ENCODE assay signal across 1 cellular context in the genomic region with DNA sequence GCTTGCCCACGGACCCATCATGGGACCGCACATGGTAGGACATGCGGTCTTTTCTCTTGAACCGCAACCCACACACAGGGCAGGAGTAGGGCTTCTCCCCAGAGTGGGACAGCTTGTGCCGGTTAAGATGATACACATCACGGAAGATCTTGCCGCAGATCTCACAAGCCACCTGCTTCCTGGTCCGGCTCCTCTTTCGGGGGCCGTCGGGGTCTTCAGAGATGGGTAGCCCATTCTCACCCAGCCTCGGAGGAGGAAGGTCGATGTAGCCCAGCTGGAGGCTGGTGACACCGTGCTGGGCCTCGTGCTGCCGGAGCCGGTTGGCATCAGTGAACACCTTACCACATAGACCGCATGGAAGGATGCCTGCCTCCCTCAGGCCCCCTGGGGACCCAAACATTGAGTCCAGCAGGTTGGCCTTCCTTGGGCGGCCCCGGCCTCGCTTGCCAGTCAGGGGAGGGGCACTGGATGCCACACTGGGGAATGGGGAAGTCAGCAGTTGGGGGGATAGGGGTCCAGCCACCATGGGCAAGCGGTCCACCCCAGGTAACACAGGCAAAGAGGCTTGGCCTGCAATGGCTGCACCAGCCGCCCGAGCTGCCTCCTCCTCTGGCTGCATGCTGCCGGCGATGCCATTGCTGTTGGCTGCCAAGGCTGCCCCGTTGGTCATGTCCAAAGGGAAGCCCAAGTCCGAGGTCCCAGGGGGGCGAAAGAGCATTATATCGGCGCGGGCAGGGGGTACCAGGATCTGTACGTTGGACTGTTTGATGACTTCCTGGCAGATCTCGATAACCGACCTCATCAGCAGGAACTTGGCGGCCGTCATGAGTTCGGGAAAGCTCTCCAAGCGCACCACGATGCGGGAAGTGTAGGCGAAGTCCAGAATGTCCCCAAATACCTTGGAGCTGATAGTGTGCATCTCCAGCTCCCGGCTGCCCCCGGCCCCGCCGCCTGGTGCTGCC.
TF ChIP-seq lines count a peak whose summit lies in the region.

No MANE protein-coding gene starts in this region.

TF ChIP-seq in neural cell, 6 proteins besides CTCF, POLR2A, EP300 and RAD21:
- TF ChIP-seq, protein P1, sequence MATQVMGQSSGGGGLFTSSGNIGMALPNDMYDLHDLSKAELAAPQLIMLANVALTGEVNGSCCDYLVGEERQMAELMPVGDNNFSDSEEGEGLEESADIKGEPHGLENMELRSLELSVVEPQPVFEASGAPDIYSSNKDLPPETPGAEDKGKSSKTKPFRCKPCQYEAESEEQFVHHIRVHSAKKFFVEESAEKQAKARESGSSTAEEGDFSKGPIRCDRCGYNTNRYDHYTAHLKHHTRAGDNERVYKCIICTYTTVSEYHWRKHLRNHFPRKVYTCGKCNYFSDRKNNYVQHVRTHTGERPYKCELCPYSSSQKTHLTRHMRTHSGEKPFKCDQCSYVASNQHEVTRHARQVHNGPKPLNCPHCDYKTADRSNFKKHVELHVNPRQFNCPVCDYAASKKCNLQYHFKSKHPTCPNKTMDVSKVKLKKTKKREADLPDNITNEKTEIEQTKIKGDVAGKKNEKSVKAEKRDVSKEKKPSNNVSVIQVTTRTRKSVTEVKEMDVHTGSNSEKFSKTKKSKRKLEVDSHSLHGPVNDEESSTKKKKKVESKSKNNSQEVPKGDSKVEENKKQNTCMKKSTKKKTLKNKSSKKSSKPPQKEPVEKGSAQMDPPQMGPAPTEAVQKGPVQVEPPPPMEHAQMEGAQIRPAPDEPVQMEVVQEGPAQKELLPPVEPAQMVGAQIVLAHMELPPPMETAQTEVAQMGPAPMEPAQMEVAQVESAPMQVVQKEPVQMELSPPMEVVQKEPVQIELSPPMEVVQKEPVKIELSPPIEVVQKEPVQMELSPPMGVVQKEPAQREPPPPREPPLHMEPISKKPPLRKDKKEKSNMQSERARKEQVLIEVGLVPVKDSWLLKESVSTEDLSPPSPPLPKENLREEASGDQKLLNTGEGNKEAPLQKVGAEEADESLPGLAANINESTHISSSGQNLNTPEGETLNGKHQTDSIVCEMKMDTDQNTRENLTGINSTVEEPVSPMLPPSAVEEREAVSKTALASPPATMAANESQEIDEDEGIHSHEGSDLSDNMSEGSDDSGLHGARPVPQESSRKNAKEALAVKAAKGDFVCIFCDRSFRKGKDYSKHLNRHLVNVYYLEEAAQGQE (IDR thresholded peaks at IDR 0.05; ENCODE audit: borderline replicate concordance), result no peak
- TF ChIP-seq TAF1 (IDR thresholded peaks at IDR 0.05; ENCODE audit: low read depth) (no peak), SMC3 (conservative IDR thresholded peaks at IDR 0.05; ENCODE audit: poor library complexity) (no peak), POLR2AphosphoS5 (IDR thresholded peaks at IDR 0.05) (no peak), EZH2 (IDR thresholded peaks at IDR 0.05; ENCODE audit: borderline replicate concordance, insufficient read depth, low read length, poor library complexity, severe bottlenecking) (no peak), MXI1 (conservative IDR thresholded peaks at IDR 0.05; ENCODE audit: poor library complexity, severe bottlenecking) (no peak)
